In the genomic region with DNA sequence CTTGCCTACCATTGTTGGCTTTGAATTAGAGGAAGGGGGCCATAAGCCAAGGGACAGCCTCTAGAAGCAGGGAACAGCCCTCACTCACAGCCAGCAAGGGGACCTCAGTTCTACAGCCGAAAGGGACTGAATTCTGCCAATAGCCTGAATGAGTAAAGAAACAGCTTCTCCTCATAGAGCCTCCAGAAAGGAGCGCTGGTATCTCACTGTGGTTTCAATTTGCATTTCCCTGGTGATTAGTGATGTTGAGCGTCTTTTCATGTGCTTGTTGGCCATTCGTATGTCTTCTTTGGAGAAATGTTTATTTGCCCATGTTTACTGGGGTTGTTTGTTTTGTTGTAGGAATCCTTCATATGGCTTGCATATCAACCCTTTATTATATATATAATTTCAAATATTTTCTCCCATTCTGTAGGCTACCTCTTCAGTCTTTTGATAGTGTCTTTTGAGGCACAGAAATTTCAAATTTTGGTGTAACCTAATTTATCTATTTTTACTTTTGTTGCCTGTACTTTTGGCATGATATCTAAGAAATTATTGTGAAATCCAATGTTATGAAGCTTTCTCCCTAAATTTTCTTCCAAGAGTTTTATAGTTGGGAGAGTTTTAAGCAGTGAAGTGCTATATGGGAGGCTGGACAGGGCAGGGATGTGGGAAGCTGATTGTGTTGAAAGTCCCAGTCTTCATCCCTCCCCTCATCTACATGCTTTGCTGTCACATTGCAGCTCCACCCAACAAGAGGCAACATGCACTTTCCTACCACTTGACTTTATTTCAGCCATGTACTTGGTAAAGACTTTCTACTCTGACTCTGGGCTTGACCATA, we compare ENCODE assay signal across 1 cellular context.
TF ChIP-seq lines count a peak whose summit lies in the region.

No MANE protein-coding gene starts in this region.

TF ChIP-seq in WTC11, 78 proteins besides CTCF, POLR2A, EP300 and RAD21 (continued from another document):
- TF ChIP-seq, protein P1, sequence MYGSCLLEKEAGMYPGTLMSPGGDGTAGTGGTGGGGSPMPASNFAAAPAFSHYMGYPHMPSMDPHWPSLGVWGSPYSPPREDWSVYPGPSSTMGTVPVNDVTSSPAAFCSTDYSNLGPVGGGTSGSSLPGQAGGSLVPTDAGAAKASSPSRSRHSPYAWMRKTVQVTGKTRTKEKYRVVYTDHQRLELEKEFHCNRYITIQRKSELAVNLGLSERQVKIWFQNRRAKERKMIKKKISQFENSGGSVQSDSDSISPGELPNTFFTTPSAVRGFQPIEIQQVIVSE (CRISPR knock-in tag; IDR thresholded peaks at IDR 0.05; ENCODE audit: borderline replicate concordance) = no peak
- TF ChIP-seq, protein P2, sequence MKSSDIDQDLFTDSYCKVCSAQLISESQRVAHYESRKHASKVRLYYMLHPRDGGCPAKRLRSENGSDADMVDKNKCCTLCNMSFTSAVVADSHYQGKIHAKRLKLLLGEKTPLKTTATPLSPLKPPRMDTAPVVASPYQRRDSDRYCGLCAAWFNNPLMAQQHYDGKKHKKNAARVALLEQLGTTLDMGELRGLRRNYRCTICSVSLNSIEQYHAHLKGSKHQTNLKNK (CRISPR knock-in tag; IDR thresholded peaks at IDR 0.05) = no peak
- TF ChIP-seq ZNF423 (CRISPR knock-in tag; IDR thresholded peaks at IDR 0.05) (no peak), ZBTB21 (CRISPR knock-in tag; IDR thresholded peaks at IDR 0.05; ENCODE audit: borderline replicate concordance) (no peak), PRRX2 (CRISPR knock-in tag; IDR thresholded peaks at IDR 0.05) (no peak), KAT7 (CRISPR knock-in tag; IDR thresholded peaks at IDR 0.05; ENCODE audit: borderline replicate concordance) (no peak), NR1H2 (CRISPR knock-in tag; IDR thresholded peaks at IDR 0.05) (no peak), GABPB1 (CRISPR knock-in tag; IDR thresholded peaks at IDR 0.05) (no peak), NR3C1 (CRISPR knock-in tag; conservative IDR thresholded peaks at IDR 0.05; ENCODE audit: low read depth) (no peak), CREB1 (CRISPR knock-in tag; IDR thresholded peaks at IDR 0.05) (no peak)
- TF ChIP-seq, protein P3, sequence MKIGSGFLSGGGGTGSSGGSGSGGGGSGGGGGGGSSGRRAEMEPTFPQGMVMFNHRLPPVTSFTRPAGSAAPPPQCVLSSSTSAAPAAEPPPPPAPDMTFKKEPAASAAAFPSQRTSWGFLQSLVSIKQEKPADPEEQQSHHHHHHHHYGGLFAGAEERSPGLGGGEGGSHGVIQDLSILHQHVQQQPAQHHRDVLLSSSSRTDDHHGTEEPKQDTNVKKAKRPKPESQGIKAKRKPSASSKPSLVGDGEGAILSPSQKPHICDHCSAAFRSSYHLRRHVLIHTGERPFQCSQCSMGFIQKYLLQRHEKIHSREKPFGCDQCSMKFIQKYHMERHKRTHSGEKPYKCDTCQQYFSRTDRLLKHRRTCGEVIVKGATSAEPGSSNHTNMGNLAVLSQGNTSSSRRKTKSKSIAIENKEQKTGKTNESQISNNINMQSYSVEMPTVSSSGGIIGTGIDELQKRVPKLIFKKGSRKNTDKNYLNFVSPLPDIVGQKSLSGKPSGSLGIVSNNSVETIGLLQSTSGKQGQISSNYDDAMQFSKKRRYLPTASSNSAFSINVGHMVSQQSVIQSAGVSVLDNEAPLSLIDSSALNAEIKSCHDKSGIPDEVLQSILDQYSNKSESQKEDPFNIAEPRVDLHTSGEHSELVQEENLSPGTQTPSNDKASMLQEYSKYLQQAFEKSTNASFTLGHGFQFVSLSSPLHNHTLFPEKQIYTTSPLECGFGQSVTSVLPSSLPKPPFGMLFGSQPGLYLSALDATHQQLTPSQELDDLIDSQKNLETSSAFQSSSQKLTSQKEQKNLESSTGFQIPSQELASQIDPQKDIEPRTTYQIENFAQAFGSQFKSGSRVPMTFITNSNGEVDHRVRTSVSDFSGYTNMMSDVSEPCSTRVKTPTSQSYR (CRISPR knock-in tag; IDR thresholded peaks at IDR 0.05) = no peak
- TF ChIP-seq, protein P4, sequence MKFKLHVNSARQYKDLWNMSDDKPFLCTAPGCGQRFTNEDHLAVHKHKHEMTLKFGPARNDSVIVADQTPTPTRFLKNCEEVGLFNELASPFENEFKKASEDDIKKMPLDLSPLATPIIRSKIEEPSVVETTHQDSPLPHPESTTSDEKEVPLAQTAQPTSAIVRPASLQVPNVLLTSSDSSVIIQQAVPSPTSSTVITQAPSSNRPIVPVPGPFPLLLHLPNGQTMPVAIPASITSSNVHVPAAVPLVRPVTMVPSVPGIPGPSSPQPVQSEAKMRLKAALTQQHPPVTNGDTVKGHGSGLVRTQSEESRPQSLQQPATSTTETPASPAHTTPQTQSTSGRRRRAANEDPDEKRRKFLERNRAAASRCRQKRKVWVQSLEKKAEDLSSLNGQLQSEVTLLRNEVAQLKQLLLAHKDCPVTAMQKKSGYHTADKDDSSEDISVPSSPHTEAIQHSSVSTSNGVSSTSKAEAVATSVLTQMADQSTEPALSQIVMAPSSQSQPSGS (CRISPR knock-in tag; IDR thresholded peaks at IDR 0.05; ENCODE audit: borderline replicate concordance, low read depth) = no peak
